Comparison of ENCODE assay signal across 8 cellular contexts in genomic region chr7:90596745-90597526, GRCh38. TPM values are rescaled to one million over a fixed set of nuclear protein-coding genes. Genes with fewer than 3 reads are reported as not detected.
DNase-seq lines count a peak whose midpoint lies in the region; ATAC-seq and TF ChIP-seq lines count a peak whose summit lies in the region.

No MANE protein-coding gene starts in this region.

- TF ChIP-seq CTCF in AG04450 (IDR thresholded peaks at IDR 0.05; ENCODE audit: low read depth, low read length) (no peak), GM13976 (IDR thresholded peaks at IDR 0.05; ENCODE audit: borderline replicate concordance, control extremely low read depth, extremely low read depth, insufficient read depth, missing control alignments) (no peak), vagina (IDR thresholded peaks at IDR 0.05) (no peak)

- ATAC-seq in HG02798 (IDR thresholded peaks at IDR 0.05; ENCODE audit: poor library complexity, unreplicated experiment): peak; percentile 18

- POLR2A ChIA-PET in AG04450 (lab: Yijun Ruan, JAX): interaction anchor here (0.6 kb wide), 1 partner anchor 30 kb away, joined by 3 read pairs; no protein-coding TSS in a partner anchor

- no peaks in the 10 kb centered on the region for H3K36me3 ChIP-seq in mesodermal cell (ENCODE audit: control insufficient read depth, insufficient read depth, low read length)
- no peaks in the 10 kb centered on the region for H3K36me3 ChIP-seq in vagina

- peak overlapping the region; percentile 35 for H3K27ac ChIP-seq in AG04450 (ENCODE audit: low read depth, low read length)
- peak overlapping the region; percentile 80 for H3K27ac ChIP-seq in mesodermal cell (ENCODE audit: low read depth, low read length, severe bottlenecking)
- peak overlapping the region; percentile 83 for H3K27ac ChIP-seq in vagina

- H3K9me3 ChIP-seq in AG04450 (ENCODE audit: control insufficient read depth, insufficient read depth, low read length) (peaks cover 2% of the 10 kb centered on the region; the same call in 1 of the 2 replicates), mesodermal cell (ENCODE audit: control insufficient read depth, low read length) (no peaks in the 10 kb centered on the region), vagina (no peaks in the 10 kb centered on the region)

- whole genome bisulfite sequencing in mesodermal cell (ENCODE audit: insufficient coverage in 2 of 2), 2 experiments: 1% methylated on average over 26 to 35 of the region's 41 CpGs

- peak overlapping the region; percentile 79 for H3K4me3 ChIP-seq in AG04450 (ENCODE audit: low read depth, low read length)
- H3K4me3 ChIP-seq in mesodermal cell (ENCODE audit: extremely low read depth, insufficient read depth, low read length, poor library complexity, severe bottlenecking): peak overlapping the region; percentile 85
- H3K4me3 ChIP-seq in vagina: peak overlapping the region; percentile 70 to 87

- no peak for TF ChIP-seq POLR2A in vagina (IDR thresholded peaks at IDR 0.05)

- intact Hi-C loops in vagina (cut with DNase I): no loop called here

- in situ Hi-C loops in GM13976 (cut with MboI; ENCODE audit: low sequenced_read_pairs, unreplicated experiment): no loop called here

- no peak for DNase-seq in AG04450 (ENCODE audit: low read depth, low spot score)
- peak; percentile 71 for DNase-seq in GM13976 (ENCODE audit: low spot score)
- DNase-seq in NCI-H526 (lab: John Stamatoyannopoulos, UW): peak; percentile 66 to 77
- DNase-seq in dermis blood vessel endothelial cell: peak; percentile 50
- DNase-seq in vagina (ENCODE audit: extremely low spot score in 2 of 2): no peak
- DNase-seq in mucosa of gallbladder (ENCODE audit: low spot score): no peak

- no peaks in the 10 kb centered on the region for H3K27me3 ChIP-seq in AG04450 (ENCODE audit: control insufficient read depth, insufficient read depth, low read length)
- no peaks in the 10 kb centered on the region for H3K27me3 ChIP-seq in vagina

- H3K4me1 ChIP-seq in mesodermal cell (ENCODE audit: control insufficient read depth, insufficient read depth, low read length, poor library complexity, severe bottlenecking): peaks cover 10% of the 10 kb centered on the region
- H3K4me1 ChIP-seq in vagina: no peaks in the 10 kb centered on the region

- CTCF ChIA-PET in AG04450 (lab: Charles Lee): interaction anchor here (0.6 to 4.0 kb wide), 11 partner anchors 10 to 438 kb away, joined by 3 to 17 read pairs (median 5); no protein-coding TSS in a partner anchor

RNA-seq across cellular contexts. Expression of gene CDK14, which starts 0.8 kb away (rescaled TPM):
- polyA plus RNA-seq in AG04450 (2011; rRNA removed): 24.6 and 28.4 TPM in 2 replicates
- 52.7 and 76.2 TPM in 2 replicates for polyA minus RNA-seq in AG04450 (2011; rRNA and poly(A)+ RNA removed)
- total RNA-seq in dermis blood vessel endothelial cell (3.0 and 3.2 TPM in 2 replicates), vagina (21.6 TPM), mucosa of gallbladder (70.3 TPM)
- polyA plus RNA-seq in mesodermal cell (2013, experiment 1 of 2): 27.8 TPM
- polyA plus RNA-seq in mesodermal cell (2013, experiment 2 of 2): 28.0 TPM

Comparison
In these comparisons a context has a peak if more than half of its experiments do, and no peak if none do; other contexts are left out.
1. DNase-seq: peak in GM13976 (single experiment), NCI-H526 (2 of 2) and dermis blood vessel endothelial cell (single experiment); none in AG04450 (single experiment), vagina (0 of 2) and mucosa of gallbladder (single experiment).
2. Peak in every context shown above with its lines, with median percentiles within 50 percentile points of each other: H3K27ac ChIP-seq and H3K4me3 ChIP-seq.